19 cellular contexts compared by ENCODE assay signal in the genomic region with DNA sequence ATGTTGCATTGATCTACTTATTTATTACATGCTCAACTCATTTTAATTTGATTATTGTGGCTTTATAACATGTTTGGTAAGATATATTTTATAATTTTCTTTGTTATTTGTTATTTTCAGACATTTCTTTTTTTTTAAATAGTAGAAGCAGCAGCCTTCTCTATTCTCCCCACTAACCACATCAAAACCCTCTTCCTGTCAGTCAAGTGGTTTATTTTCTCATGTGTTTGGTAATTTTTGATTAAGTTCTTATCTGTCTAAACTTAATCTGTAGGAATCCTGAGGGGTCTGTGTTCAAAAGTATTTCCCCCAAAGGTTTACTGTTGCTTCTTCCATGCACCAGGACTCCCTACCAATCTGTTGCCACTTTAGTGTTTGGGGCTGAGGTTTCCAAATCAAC.
DNase-seq lines count a peak whose midpoint lies in the region; ATAC-seq, FAIRE-seq and TF ChIP-seq lines count a peak whose summit lies in the region.
"Had no signal": no experiment of that assay in that cellular context is flagged by ENCODE, and none has a peak within 500 bp of the region (broad histone marks: within the 10 kb centered on the region; RNA-seq: fewer than 3 reads in every experiment).

No MANE protein-coding gene starts in this region.

- no peaks in the 10 kb centered on the region for H3K79me2 ChIP-seq in DND-41 (ENCODE audit: insufficient read depth, low read length)

- ATAC-seq in DND-41 (ENCODE audit: insufficient read depth, low read depth) (peak; percentile 53; the same call in 2 of the 3 replicates), left cardiac atrium (no peak), HG03571 (IDR thresholded peaks at IDR 0.05; ENCODE audit: unreplicated experiment) (no peak)
- ATAC-seq in central memory CD8-positive, alpha-beta T cell (replicated peaks; ENCODE audit: extremely low read depth, poor library complexity, severe bottlenecking): no peak
- ATAC-seq: CD8-positive, alpha-beta T cell had no signal

- H3K9me3 ChIP-seq in DND-41 (ENCODE audit: insufficient read depth, low read length, severe bottlenecking): no peaks in the 10 kb centered on the region
- H3K9me3 ChIP-seq: Caco-2, HAP-1 had no signal

- H3K27me3 Mint-ChIP-seq in central memory CD8-positive, alpha-beta T cell: no peaks in the 10 kb centered on the region
- no peaks in the 10 kb centered on the region for H3K27me3 Mint-ChIP-seq in immature natural killer cell (ENCODE audit: low read depth in 3 of 3)

- TF ChIP-seq CTCF in DND-41 (IDR thresholded peaks at IDR 0.05; ENCODE audit: borderline replicate concordance, extremely low read depth, low read length, poor library complexity, severe bottlenecking): no peak

- no peak overlapping the region for H3K9ac ChIP-seq in DND-41 (ENCODE audit: low read depth, low read length)

- no peak overlapping the region for H3K27ac ChIP-seq in DND-41 (ENCODE audit: low read length)

- no peak overlapping the region for H3K4me3 ChIP-seq in DND-41 (ENCODE audit: low read depth in 1 of 2, low read length in 2 of 2)
- H3K4me3 ChIP-seq: HAP-1 had no signal

- no peaks in the 10 kb centered on the region for H3K27me3 ChIP-seq in DND-41 (ENCODE audit: insufficient read depth, low read length, poor library complexity)

- H3K4me3 Mint-ChIP-seq in central memory CD8-positive, alpha-beta T cell: no peak overlapping the region
- H3K4me3 Mint-ChIP-seq in immature natural killer cell: peak overlapping the region; percentile 10 to 52 (median 42)
- H3K4me3 Mint-ChIP-seq: CD8-positive, alpha-beta T cell; HFFc6 had no signal

- 0 out of 2 replicates have a peak, but pooled peaks cover 5% of the 10 kb centered on the region for H3K4me1 ChIP-seq in DND-41 (ENCODE audit: insufficient read depth, low read length)
- H3K4me1 ChIP-seq: HAP-1 had no signal

- H3K9me3 Mint-ChIP-seq in central memory CD8-positive, alpha-beta T cell: no peaks in the 10 kb centered on the region
- no peaks in the 10 kb centered on the region for H3K9me3 Mint-ChIP-seq in immature natural killer cell
- H3K9me3 Mint-ChIP-seq: CD8-positive, alpha-beta T cell; HFFc6 had no signal

- intact Hi-C loops in left cardiac atrium (cut with DNase I): no loop called here

- H3K4me2 ChIP-seq in DND-41 (ENCODE audit: insufficient read depth, low read length): no peak overlapping the region

- no peak for DNase-seq in DND-41
- no peak for DNase-seq in central memory CD8-positive, alpha-beta T cell (ENCODE audit: low spot score in 2 of 2)
- DNase-seq in immature natural killer cell: peak in 1 of 3 donors; percentile 4
- no peak for DNase-seq in left cardiac atrium
- no peak for DNase-seq in NK-92 treated with Interleukin-12 subunit alpha and Interleukin-12 subunit beta, amount 100 ng/mL, for 24 hours (lab: John Stamatoyannopoulos, UW)
- DNase-seq: 8988T; C1 segment of cervical spinal cord; Caco-2; CD8-positive, alpha-beta T cell; DMS153; EL; GDM1; GOT3; HFFc6 had no signal

- 0 out of 2 replicates have a peak, but pooled peaks cover 7% of the 10 kb centered on the region for H3K36me3 ChIP-seq in DND-41 (ENCODE audit: insufficient read depth, low read length)
- H3K36me3 ChIP-seq: HAP-1 had no signal

- no peak overlapping the region for H2AFZ ChIP-seq in DND-41 (ENCODE audit: low read depth, low read length)

- peaks cover 4% of the 10 kb centered on the region for H3K36me3 Mint-ChIP-seq in central memory CD8-positive, alpha-beta T cell (ENCODE audit: insufficient read depth)
- H3K36me3 Mint-ChIP-seq in immature natural killer cell: peaks cover 11 to 26% (median 23%) of the 10 kb centered on the region in 3 donors

- peak overlapping the region; percentile 19 for H3K27ac Mint-ChIP-seq in central memory CD8-positive, alpha-beta T cell (ENCODE audit: low read depth)
- H3K27ac Mint-ChIP-seq in immature natural killer cell: peak overlapping the region in 4 of 6 donors; percentile 62 to 74 (median 68)
- H3K27ac Mint-ChIP-seq: CD8-positive, alpha-beta T cell; HFFc6 had no signal

- H3K4me1 Mint-ChIP-seq in central memory CD8-positive, alpha-beta T cell: peaks cover 17% of the 10 kb centered on the region
- H3K4me1 Mint-ChIP-seq in immature natural killer cell: peaks cover 13 to 40% of the 10 kb centered on the region in 2 donors

- peak; percentile 6 for FAIRE-seq in A204.1 (lab: Jason Lieb, UNC)
- FAIRE-seq: GM12892, H54 had no signal

- no peaks in the 10 kb centered on the region for H4K20me1 ChIP-seq in DND-41 (ENCODE audit: insufficient read depth, low read length)
